ENCODE assay signal across 21 cellular contexts in the genomic region with DNA sequence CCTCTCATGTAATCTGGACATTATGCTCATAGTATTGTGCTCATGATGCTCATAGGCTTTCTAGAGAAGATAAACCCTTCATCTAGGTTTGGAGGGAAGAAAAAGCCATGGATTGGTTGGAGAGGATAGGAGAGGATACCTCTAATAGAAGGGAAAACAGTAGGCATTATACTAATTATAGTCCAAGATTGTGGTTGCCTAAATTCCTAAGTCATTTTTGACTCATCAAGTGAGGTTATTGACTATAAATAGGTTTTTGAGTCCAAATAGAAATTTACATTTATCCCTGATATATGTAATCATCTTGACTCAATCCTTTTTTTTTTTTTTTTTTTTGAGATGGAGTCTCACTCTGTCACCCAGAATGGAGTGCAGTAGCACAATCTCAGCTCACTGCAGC.
"Had no signal": no experiment of that assay in that cellular context is flagged by ENCODE, and none has a peak within 500 bp of the region (broad histone marks: within the 10 kb centered on the region; RNA-seq: fewer than 3 reads in every experiment).

No MANE protein-coding gene starts in this region.

- H3K36me3 Mint-ChIP-seq: activated CD4-positive, alpha-beta memory T cell treated with anti-CD3 and anti-CD28 coated beads for 36 hours; activated naive CD8-positive, alpha-beta T cell; memory B cell had no signal

- H3K9me3 Mint-ChIP-seq: activated B cell treated with CpG ODN at 0.5 μM for 24 hours; activated CD4-positive, alpha-beta memory T cell treated with anti-CD3 and anti-CD28 coated beads for 36 hours; activated T-helper 1 cell treated with anti-CD3 and anti-CD28 coated beads, Interleukin-12 subunit alpha, Interleukin-12 subunit beta, Interleukin-2, Interleukin-4 antibody, amounts not matched to agents 30 ng/mL and 10 ng/mL and 1 ng/mL, durations not matched to agents 14 hours and 24 hours and 36 hours; memory B cell; nephron had no signal

- ATAC-seq: gastrocnemius medialis, heart right ventricle, left ventricle myocardium superior, upper lobe of right lung had no signal

- H3K27ac Mint-ChIP-seq: activated B cell treated with CpG ODN at 0.5 μM for 24 hours; activated CD4-positive, alpha-beta memory T cell treated with anti-CD3 and anti-CD28 coated beads for 36 hours; activated naive CD8-positive, alpha-beta T cell; activated T-helper 1 cell treated with anti-CD3 and anti-CD28 coated beads, Interleukin-12 subunit alpha, Interleukin-12 subunit beta, Interleukin-2, Interleukin-4 antibody, amounts not matched to agents 30 ng/mL and 10 ng/mL and 1 ng/mL, durations not matched to agents 14 hours and 24 hours and 36 hours; memory B cell; nephron had no signal

- H3K9me3 ChIP-seq: gastrocnemius medialis, heart right ventricle, upper lobe of right lung had no signal

- H3K4me1 ChIP-seq: upper lobe of right lung had no signal

- H3K4me3 ChIP-seq: dorsolateral prefrontal cortex, gastrocnemius medialis, heart right ventricle, upper lobe of right lung had no signal

- H3K36me3 ChIP-seq: gastrocnemius medialis, upper lobe of right lung had no signal

- H3K27me3 Mint-ChIP-seq: activated CD4-positive, alpha-beta memory T cell treated with anti-CD3 and anti-CD28 coated beads for 36 hours had no signal

- DNase-seq: activated B cell treated with CpG ODN at 0.5 μM for 24 hours; activated CD4-positive, alpha-beta memory T cell treated with anti-CD3 and anti-CD28 coated beads for 36 hours; activated CD4-positive, alpha-beta T cell treated with anti-CD3 and anti-CD28 coated beads for 4 hours; activated gamma-delta T cell treated with Interleukin-2 at 50 U/mL for 16 hours; activated T-cell treated with anti-CD3 and anti-CD28 coated beads for 4 hours; amniotic stem cell; central memory CD4-positive, alpha-beta T cell; dorsolateral prefrontal cortex; gastrocnemius medialis; heart right ventricle; left ventricle myocardium superior; retina; stimulated activated CD4-positive, alpha-beta T cell treated with anti-CD3 and anti-CD28 coated beads, Interleukin-12 subunit alpha, Interleukin-12 subunit beta, amount 100 ng/mL, for 4 hours; stimulated activated CD4-positive, alpha-beta T cell treated with anti-CD3 and anti-CD28 coated beads, Interleukin-1b, Interleukin-23, amount 100 ng/mL, for 48 hours; stimulated activated CD8-positive, alpha-beta memory T cell treated with anti-CD3 and anti-CD28 coated beads, Interleukin-4, amount 100 ng/mL, for 48 hours; stimulated activated naive CD4-positive, alpha-beta T cell; upper lobe of right lung had no signal

- H3K4me3 Mint-ChIP-seq: activated B cell treated with CpG ODN at 0.5 μM for 24 hours; activated CD4-positive, alpha-beta memory T cell treated with anti-CD3 and anti-CD28 coated beads for 36 hours; activated naive CD8-positive, alpha-beta T cell; activated T-helper 1 cell treated with anti-CD3 and anti-CD28 coated beads, Interleukin-12 subunit alpha, Interleukin-12 subunit beta, Interleukin-2, Interleukin-4 antibody, amounts not matched to agents 30 ng/mL and 10 ng/mL and 1 ng/mL, durations not matched to agents 14 hours and 24 hours and 36 hours; memory B cell; nephron had no signal
